17 cellular contexts compared by ENCODE assay signal in genomic region chrX:136209751-136210150, GRCh38. TPM values are rescaled to one million over a fixed set of nuclear protein-coding genes. Genes with fewer than 3 reads are reported as not detected.
DNase-seq lines count a peak whose midpoint lies in the region; ATAC-seq, FAIRE-seq and TF ChIP-seq lines count a peak whose summit lies in the region.
"Had no signal": no experiment of that assay in that cellular context is flagged by ENCODE, and none has a peak within 500 bp of the region (broad histone marks: within the 10 kb centered on the region; RNA-seq: fewer than 3 reads in every experiment).

No MANE protein-coding gene starts in this region.

- no peaks in the 10 kb centered on the region for H3K27me3 Mint-ChIP-seq in astrocyte (ENCODE audit: low read depth, unreplicated experiment)
- no peaks in the 10 kb centered on the region for H3K27me3 Mint-ChIP-seq in activated CD4-positive, alpha-beta memory T cell treated with anti-CD3 and anti-CD28 coated beads, Interleukin-2, amount 10 ng/mL, durations not matched to agents 7 days and 5 days

- no peak for TF ChIP-seq POLR2A in heart left ventricle (IDR thresholded peaks at IDR 0.05)

- H3K79me2 ChIP-seq in astrocyte (ENCODE audit: insufficient read depth, low read length), result no peaks in the 10 kb centered on the region
- H3K79me2 ChIP-seq: parathyroid adenoma had no signal

- H3K4me2 ChIP-seq in astrocyte (ENCODE audit: low read length), result no peak overlapping the region

- H3K9ac ChIP-seq in astrocyte (ENCODE audit: low read length), result no peak overlapping the region
- H3K9ac ChIP-seq: parathyroid adenoma had no signal

- no peaks in the 10 kb centered on the region for H4K20me1 ChIP-seq in astrocyte (ENCODE audit: insufficient read depth, low read length)

- H3K36me3 Mint-ChIP-seq in astrocyte (ENCODE audit: low read depth, unreplicated experiment), result no peaks in the 10 kb centered on the region
- H3K36me3 Mint-ChIP-seq in activated CD4-positive, alpha-beta memory T cell treated with anti-CD3 and anti-CD28 coated beads, Interleukin-2, amount 10 ng/mL, durations not matched to agents 7 days and 5 days (ENCODE audit: low read depth), result peaks cover 5% of the 10 kb centered on the region

- FAIRE-seq in astrocyte (lab: Jason Lieb, UNC) (peak; percentile 95), urothelium cell line (lab: Jason Lieb, UNC) (no peak)
- FAIRE-seq: H1 had no signal

- TF ChIP-seq CTCF in heart left ventricle (IDR thresholded peaks at IDR 0.05) (no peak), astrocyte (IDR thresholded peaks at IDR 0.05; ENCODE audit: insufficient read depth, low read depth, low read length) (no peak), thoracic aorta (IDR thresholded peaks at IDR 0.05) (no peak)

- H3K4me1 ChIP-seq in heart left ventricle (peaks cover 0 to 69% (median 19%) of the 10 kb centered on the region in 12 donors), astrocyte (ENCODE audit: insufficient read depth, low read length) (peaks cover 10% of the 10 kb centered on the region), muscle layer of duodenum (ENCODE audit: control insufficient read depth in 1 of 2, insufficient read depth in 2 of 2, low read length in 2 of 2) (peaks cover 0 to 44% of the 10 kb centered on the region in 2 donors), thoracic aorta (ENCODE audit: control insufficient read depth in 1 of 2, low read depth in 2 of 2) (peaks cover 8 to 49% of the 10 kb centered on the region in 2 donors)
- H3K4me1 ChIP-seq: parathyroid adenoma had no signal

- no peak for ATAC-seq in heart left ventricle
- ATAC-seq in thoracic aorta (ENCODE audit: insufficient number of reproducible peaks, low FRiP score, low read depth), result no peak

- POLR2A ChIA-PET in activated CD4-positive, alpha-beta memory T cell treated with anti-CD3 and anti-CD28 coated beads, Interleukin-2, amount 10 ng/mL, durations not matched to agents 7 days and 5 days (lab: Charles Lee), result no interaction called here

- DNase-seq in heart left ventricle (no peak), cardiac septum (ENCODE audit: low spot score) (no peak), astrocyte (ENCODE audit: low read depth) (no peak), thoracic aorta (ENCODE audit: low spot score) (no peak), urothelium cell line (ENCODE audit: low spot score) (no peak), AG20443 (ENCODE audit: low spot score) (no peak)
- DNase-seq in activated CD4-positive, alpha-beta memory T cell treated with anti-CD3 and anti-CD28 coated beads, Interleukin-2, amount 10 ng/mL, durations not matched to agents 7 days and 5 days, result no peak
- DNase-seq: DMS79 treated with DMSO at 0.1 percent for 48 hours, NCI-H1092 treated with DMSO at 0.1 percent for 48 hours, NCI-H2029, NCI-H2227 treated with DMSO at 0.1 percent for 48 hours had no signal

- H3K9me3 ChIP-seq in heart left ventricle (no peaks in the 10 kb centered on the region), astrocyte (ENCODE audit: insufficient read depth, low read depth, low read length) (no peaks in the 10 kb centered on the region), muscle layer of duodenum (ENCODE audit: control insufficient read depth in 1 of 2, low read length in 2 of 2) (no peaks in the 10 kb centered on the region), thoracic aorta (no peaks in the 10 kb centered on the region)

- H3K4me1 Mint-ChIP-seq in astrocyte (ENCODE audit: low read depth, unreplicated experiment), result peaks cover 19% of the 10 kb centered on the region
- H3K4me1 Mint-ChIP-seq in activated CD4-positive, alpha-beta memory T cell treated with anti-CD3 and anti-CD28 coated beads, Interleukin-2, amount 10 ng/mL, durations not matched to agents 7 days and 5 days, result peaks cover 13% of the 10 kb centered on the region

- CTCF ChIA-PET in activated CD4-positive, alpha-beta memory T cell treated with anti-CD3 and anti-CD28 coated beads, Interleukin-2, amount 10 ng/mL, durations not matched to agents 7 days and 5 days (lab: Charles Lee), result interaction anchor here (0.5 to 3.8 kb wide), 5 partner anchors 12 to 226 kb away, joined by 3 to 30 read pairs (median 3); no protein-coding TSS in a partner anchor

- intact Hi-C loops in heart left ventricle (cut with DNase I), result loop anchor here in 8 of 10 donors (2.0 to 10.0 kb wide), 10 partner anchors 37 to 182 kb away; partner anchors contain the start of gene MAP7D3 (in 1 of the 8)
- intact Hi-C loops in cardiac septum (cut with DNase I), result loop anchor here (5.0 kb wide), 1 partner anchor 58 kb away; no protein-coding TSS in a partner anchor

- H3K27me3 ChIP-seq in heart left ventricle (peaks cover 0 to 3% (median 0%) of the 10 kb centered on the region in 9 donors), astrocyte (ENCODE audit: insufficient read depth, low read length) (no peaks in the 10 kb centered on the region), muscle layer of duodenum (ENCODE audit: low read depth, low read length) (no peaks in the 10 kb centered on the region), thoracic aorta (replicated peaks; ENCODE audit: insufficient read depth) (no peaks in the 10 kb centered on the region)

- 40 to 46% (median 41%) methylated on average over 9 of the region's 9 CpGs for WGBS in heart left ventricle, 4 donors

- H3K9me3 Mint-ChIP-seq in astrocyte (ENCODE audit: unreplicated experiment), result peaks cover 2% of the 10 kb centered on the region
- H3K9me3 Mint-ChIP-seq in activated CD4-positive, alpha-beta memory T cell treated with anti-CD3 and anti-CD28 coated beads, Interleukin-2, amount 10 ng/mL, durations not matched to agents 7 days and 5 days, result no peaks in the 10 kb centered on the region
- H3K9me3 Mint-ChIP-seq: activated T-cell treated with anti-CD3 and anti-CD28 coated beads, Interleukin-2, amount 50 U/mL, for 72 hours had no signal

- H3K27ac ChIP-seq in heart left ventricle (peak overlapping the region in 9 of 12 donors; percentile 13 to 88 (median 67)), astrocyte (ENCODE audit: low read depth, low read length) (no peak overlapping the region), muscle layer of duodenum (ENCODE audit: low read length) (peak overlapping the region; percentile 16), thoracic aorta (peak overlapping the region; percentile 71 to 82)
- H3K27ac ChIP-seq: parathyroid adenoma had no signal

- no peak overlapping the region for H3K4me3 Mint-ChIP-seq in astrocyte (ENCODE audit: unreplicated experiment)
- H3K4me3 Mint-ChIP-seq in activated CD4-positive, alpha-beta memory T cell treated with anti-CD3 and anti-CD28 coated beads, Interleukin-2, amount 10 ng/mL, durations not matched to agents 7 days and 5 days, result no peak overlapping the region
- H3K4me3 Mint-ChIP-seq: activated T-cell treated with anti-CD3 and anti-CD28 coated beads, Interleukin-2, amount 50 U/mL, for 72 hours; mesothelial cell of epicardium; nephron had no signal

- H3K4me3 ChIP-seq in heart left ventricle, result no peak overlapping the region
- H3K4me3 ChIP-seq in astrocyte (ENCODE audit: insufficient read depth, low read depth, low read length), result no peak overlapping the region
- H3K4me3 ChIP-seq in muscle layer of duodenum (ENCODE audit: low read depth in 1 of 2, low read length in 2 of 2), result no peak overlapping the region
- H3K4me3 ChIP-seq in thoracic aorta, result no peak overlapping the region

- H3K36me3 ChIP-seq in heart left ventricle, result peaks cover 0 to 54% (median 31%) of the 10 kb centered on the region in 9 donors
- H3K36me3 ChIP-seq in astrocyte (ENCODE audit: insufficient read depth, low read length), result no peaks in the 10 kb centered on the region
- peaks cover 18 to 21% of the 10 kb centered on the region in 2 donors for H3K36me3 ChIP-seq in muscle layer of duodenum (ENCODE audit: control insufficient read depth in 1 of 2, insufficient read depth in 2 of 2, low read length in 2 of 2)
- H3K36me3 ChIP-seq in thoracic aorta, result peaks cover 22% of the 10 kb centered on the region

- no peak overlapping the region for H2AFZ ChIP-seq in astrocyte (ENCODE audit: low read depth, low read length)
- H2AFZ ChIP-seq: parathyroid adenoma had no signal

- H3K27ac Mint-ChIP-seq in astrocyte (ENCODE audit: unreplicated experiment), result no peak overlapping the region
- no peak overlapping the region for H3K27ac Mint-ChIP-seq in activated CD4-positive, alpha-beta memory T cell treated with anti-CD3 and anti-CD28 coated beads, Interleukin-2, amount 10 ng/mL, durations not matched to agents 7 days and 5 days
- H3K27ac Mint-ChIP-seq: activated T-cell treated with anti-CD3 and anti-CD28 coated beads, Interleukin-2, amount 50 U/mL, for 72 hours; mesothelial cell of epicardium had no signal

RNA-seq across cellular contexts. Expression of gene MAP7D3, which starts 41.4 kb away (rescaled TPM):
- total RNA-seq in heart left ventricle (10 to 100 TPM in 8 of 9 donors, 1 to 10 TPM in 1; 8.2 to 18.4 (median 13.2) TPM), cardiac septum (15.6 TPM), astrocyte (15.0 and 19.4 TPM in 2 replicates), thoracic aorta (10 to 100 TPM; 41.6 to 44.5 TPM)
- 10 to 100 TPM; 10.3 to 12.4 TPM for polyA plus RNA-seq in heart left ventricle
- total RNA-seq in activated CD4-positive, alpha-beta memory T cell treated with anti-CD3 and anti-CD28 coated beads, Interleukin-2, amount 10 ng/mL, durations not matched to agents 7 days and 5 days, result 10 to 100 TPM; 14.5 to 14.8 TPM
